In genomic region chr7:75915416-75916156, GRCh38 we compare ENCODE assay signal across 1 cellular context.
TF ChIP-seq lines count a peak whose summit lies in the region.

No MANE protein-coding gene starts in this region.

TF ChIP-seq in WTC11, 78 proteins besides CTCF, POLR2A, EP300 and RAD21 (continued from another document):
- TF ChIP-seq, protein P1, sequence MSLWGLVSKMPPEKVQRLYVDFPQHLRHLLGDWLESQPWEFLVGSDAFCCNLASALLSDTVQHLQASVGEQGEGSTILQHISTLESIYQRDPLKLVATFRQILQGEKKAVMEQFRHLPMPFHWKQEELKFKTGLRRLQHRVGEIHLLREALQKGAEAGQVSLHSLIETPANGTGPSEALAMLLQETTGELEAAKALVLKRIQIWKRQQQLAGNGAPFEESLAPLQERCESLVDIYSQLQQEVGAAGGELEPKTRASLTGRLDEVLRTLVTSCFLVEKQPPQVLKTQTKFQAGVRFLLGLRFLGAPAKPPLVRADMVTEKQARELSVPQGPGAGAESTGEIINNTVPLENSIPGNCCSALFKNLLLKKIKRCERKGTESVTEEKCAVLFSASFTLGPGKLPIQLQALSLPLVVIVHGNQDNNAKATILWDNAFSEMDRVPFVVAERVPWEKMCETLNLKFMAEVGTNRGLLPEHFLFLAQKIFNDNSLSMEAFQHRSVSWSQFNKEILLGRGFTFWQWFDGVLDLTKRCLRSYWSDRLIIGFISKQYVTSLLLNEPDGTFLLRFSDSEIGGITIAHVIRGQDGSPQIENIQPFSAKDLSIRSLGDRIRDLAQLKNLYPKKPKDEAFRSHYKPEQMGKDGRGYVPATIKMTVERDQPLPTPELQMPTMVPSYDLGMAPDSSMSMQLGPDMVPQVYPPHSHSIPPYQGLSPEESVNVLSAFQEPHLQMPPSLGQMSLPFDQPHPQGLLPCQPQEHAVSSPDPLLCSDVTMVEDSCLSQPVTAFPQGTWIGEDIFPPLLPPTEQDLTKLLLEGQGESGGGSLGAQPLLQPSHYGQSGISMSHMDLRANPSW (CRISPR knock-in tag; conservative IDR thresholded peaks at IDR 0.05; ENCODE audit: low read depth) = no peak
- TF ChIP-seq USF1 (CRISPR knock-in tag; IDR thresholded peaks at IDR 0.05) = 0 out of 2 replicates have a peak, but pooled peaks have one; percentile 6
- TF ChIP-seq ESRRA (CRISPR knock-in tag; IDR thresholded peaks at IDR 0.05; ENCODE audit: borderline replicate concordance) = 0 out of 2 replicates have a peak, but pooled peaks have one; percentile 8
